27 cellular contexts compared by ENCODE assay signal in the genomic region with DNA sequence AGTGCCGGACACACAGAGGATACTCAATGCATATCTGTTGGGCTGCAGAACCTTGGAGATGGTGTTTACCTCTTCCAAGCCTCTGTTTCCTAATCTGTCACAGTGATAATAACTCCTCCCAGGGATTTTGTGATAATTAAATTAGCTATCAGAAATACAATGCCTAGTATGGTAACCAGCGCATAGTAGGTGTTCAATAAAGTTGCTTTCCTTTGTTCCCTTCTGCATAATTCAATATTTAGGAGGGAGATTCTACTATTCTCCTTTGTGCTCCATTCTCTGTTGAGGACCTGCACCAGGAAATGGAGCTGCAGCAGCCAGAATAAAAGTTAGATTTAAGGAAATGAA. TPM values are rescaled to one million over a fixed set of nuclear protein-coding genes. Genes with fewer than 3 reads are reported as not detected.
DNase-seq lines count a peak whose midpoint lies in the region; ATAC-seq and TF ChIP-seq lines count a peak whose summit lies in the region.
"Had no signal": no experiment of that assay in that cellular context is flagged by ENCODE, and none has a peak within 500 bp of the region (broad histone marks: within the 10 kb centered on the region; RNA-seq: fewer than 3 reads in every experiment).

No MANE protein-coding gene starts in this region.

- POLR2A ChIA-PET in PC-9 (lab: Charles Lee; ENCODE audit: unreplicated experiment): interaction anchor here (0.5 kb wide), 1 partner anchor 20 kb away, joined by 3 read pairs; no protein-coding TSS in a partner anchor
- POLR2A ChIA-PET in activated CD8-positive, alpha-beta T cell treated with anti-CD3 and anti-CD28 coated beads, Interleukin-2, amount 10 ng/mL, durations not matched to agents 7 days and 5 days (lab: Charles Lee): no interaction called here

- no TSS peak for BruUV-seq in PC-9 (replicated peaks; lab: Mats Ljungman, UMichigan)

- DNase-seq in PC-9: no peak
- DNase-seq in hepatocyte (ENCODE audit: low spot score): no peak
- DNase-seq in NCI-H1436 treated with DMSO at 0.1 percent for 48 hours (lab: John Stamatoyannopoulos, UW): no peak
- no peak for DNase-seq in NCI-H510A (lab: John Stamatoyannopoulos, UW)
- DNase-seq in activated CD8-positive, alpha-beta T cell treated with anti-CD3 and anti-CD28 coated beads, Interleukin-2, amount 10 ng/mL, durations not matched to agents 7 days and 5 days: no peak
- DNase-seq: activated CD8-positive, alpha-beta T cell treated with anti-CD3 and anti-CD28 coated beads for 36 hours; CD4-positive, alpha-beta memory T cell; MG63; NCI-H1105 treated with DMSO at 0.1 percent for 48 hours; NCI-H2227 treated with DMSO at 0.1 percent for 48 hours; NCI-H748 treated with DMSO at 0.1 percent for 48 hours; ovary; retina; stimulated activated CD4-positive, alpha-beta T cell treated with anti-CD3 and anti-CD28 coated beads, Interleukin-1b, Interleukin-23, amount 100 ng/mL, for 48 hours; stimulated activated CD8-positive, alpha-beta memory T cell treated with anti-CD3 and anti-CD28 coated beads, Interleukin-4, amount 100 ng/mL, for 48 hours; T-helper 1 cell had no signal

- no peak for ATAC-seq in HG03280 (IDR thresholded peaks at IDR 0.05; ENCODE audit: unreplicated experiment)
- ATAC-seq in activated CD8-positive, alpha-beta T cell treated with anti-CD3 and anti-CD28 coated beads, Interleukin-2, amount 10 ng/mL, durations not matched to agents 7 days and 5 days: no peak
- ATAC-seq: activated CD8-positive, alpha-beta T cell treated with anti-CD3 and anti-CD28 coated beads for 36 hours had no signal

- no peaks in the 10 kb centered on the region for H3K36me3 Mint-ChIP-seq in activated CD8-positive, alpha-beta T cell treated with anti-CD3 and anti-CD28 coated beads, Interleukin-2, amount 10 ng/mL, durations not matched to agents 7 days and 5 days (ENCODE audit: low read depth)
- H3K36me3 Mint-ChIP-seq: activated naive CD8-positive, alpha-beta T cell; CD4-positive, alpha-beta memory T cell had no signal

- H3K4me1 Mint-ChIP-seq in activated CD8-positive, alpha-beta T cell treated with anti-CD3 and anti-CD28 coated beads, Interleukin-2, amount 10 ng/mL, durations not matched to agents 7 days and 5 days (ENCODE audit: low read depth): peaks cover 8% of the 10 kb centered on the region

- H3K4me3 ChIP-seq in PC-9: peak overlapping the region; percentile 34; the same call in 1 of the 2 replicates
- no peak overlapping the region for H3K4me3 ChIP-seq in hepatocyte
- H3K4me3 ChIP-seq in neutrophil (ENCODE audit: low read depth in 1 of 2, low read length in 1 of 2): peak overlapping the region; percentile 58 to 88
- H3K4me3 ChIP-seq: ascending aorta, esophagus muscularis mucosa, heart right ventricle, MG63, ovary, SJSA1 had no signal

- intact Hi-C loops in PC-9 (cut with micrococcal nuclease; ENCODE audit: unreplicated experiment): loop anchor here (2.0 kb wide), 1 partner anchor 49 kb away; no protein-coding TSS in a partner anchor

- H3K27ac ChIP-seq in PC-9 (peak overlapping the region; percentile 90), hepatocyte (peak overlapping the region; percentile 85), neutrophil (peak overlapping the region; percentile 92)
- H3K27ac ChIP-seq: ascending aorta, ovary, SJSA1 had no signal

- H3K27me3 Mint-ChIP-seq in activated CD8-positive, alpha-beta T cell treated with anti-CD3 and anti-CD28 coated beads, Interleukin-2, amount 10 ng/mL, durations not matched to agents 7 days and 5 days (ENCODE audit: low read depth): peaks cover 19% of the 10 kb centered on the region
- H3K27me3 Mint-ChIP-seq: activated naive CD8-positive, alpha-beta T cell had no signal

- H3K36me3 ChIP-seq in PC-9 (ENCODE audit: low read depth): no peaks in the 10 kb centered on the region
- H3K36me3 ChIP-seq in hepatocyte (replicated peaks; ENCODE audit: insufficient read depth, low read depth): no peaks in the 10 kb centered on the region
- H3K36me3 ChIP-seq in neutrophil: peaks cover 6% of the 10 kb centered on the region
- H3K36me3 ChIP-seq: ascending aorta, esophagus muscularis mucosa, heart right ventricle, MG63, ovary, SJSA1 had no signal

- H3K4me3 Mint-ChIP-seq in activated CD8-positive, alpha-beta T cell treated with anti-CD3 and anti-CD28 coated beads, Interleukin-2, amount 10 ng/mL, durations not matched to agents 7 days and 5 days: no peak overlapping the region
- H3K4me3 Mint-ChIP-seq: activated CD8-positive, alpha-beta T cell treated with anti-CD3 and anti-CD28 coated beads for 36 hours; activated naive CD8-positive, alpha-beta T cell; CD4-positive, alpha-beta memory T cell; endodermal cell; nephron had no signal

- H3K27ac Mint-ChIP-seq in activated CD8-positive, alpha-beta T cell treated with anti-CD3 and anti-CD28 coated beads, Interleukin-2, amount 10 ng/mL, durations not matched to agents 7 days and 5 days: no peak overlapping the region
- H3K27ac Mint-ChIP-seq: activated CD8-positive, alpha-beta T cell treated with anti-CD3 and anti-CD28 coated beads for 36 hours; activated naive CD8-positive, alpha-beta T cell; activated T-helper 2 cell treated with anti-CD3 and anti-CD28 coated beads, Interferon-gamma antibody, Interleukin-2, Interleukin-4, amounts not matched to agents 10 μg/mL and 5 μg/mL and 100 μg/mL, durations not matched to agents 14 hours and 24 hours and 36 hours; endodermal cell had no signal

- H3K9me2 ChIP-seq in PC-9 (ENCODE audit: insufficient read depth) (no peaks in the 10 kb centered on the region), hepatocyte (replicated peaks; ENCODE audit: insufficient read depth) (no peaks in the 10 kb centered on the region)

- H3F3A ChIP-seq in PC-9 (ENCODE audit: insufficient read depth, low read depth): peaks cover 38% of the 10 kb centered on the region

- H3K4me1 ChIP-seq in PC-9 (replicated peaks; ENCODE audit: insufficient read depth) (peaks cover 34% of the 10 kb centered on the region), hepatocyte (ENCODE audit: insufficient read depth) (peaks cover 28% of the 10 kb centered on the region), neutrophil (ENCODE audit: control insufficient read depth in 1 of 2, insufficient read depth in 1 of 2, low read depth in 1 of 2, low read length in 1 of 2) (peaks cover 78 to 90% of the 10 kb centered on the region in 2 experiments)
- H3K4me1 ChIP-seq: ascending aorta, SJSA1 had no signal

- H3K79me2 ChIP-seq in PC-9 (ENCODE audit: low read depth): no peaks in the 10 kb centered on the region
- no peaks in the 10 kb centered on the region for H3K79me2 ChIP-seq in hepatocyte

- no peaks in the 10 kb centered on the region for H3K9me3 ChIP-seq in PC-9 (ENCODE audit: insufficient read depth, low read depth)
- no peaks in the 10 kb centered on the region for H3K9me3 ChIP-seq in hepatocyte (ENCODE audit: low read depth)
- no peaks in the 10 kb centered on the region for H3K9me3 ChIP-seq in neutrophil
- H3K9me3 ChIP-seq: ascending aorta, esophagus muscularis mucosa, heart right ventricle, MG63, ovary had no signal

- WGBS in hepatocyte (ENCODE audit: low lambda C conversion rate, missing lambda C conversion rate): 95% methylated on average over 2 of the region's 2 CpGs

- H3K27me3 ChIP-seq in PC-9 (ENCODE audit: insufficient read depth, low read depth): no peaks in the 10 kb centered on the region
- H3K27me3 ChIP-seq in hepatocyte: no peaks in the 10 kb centered on the region
- H3K27me3 ChIP-seq in neutrophil: no peaks in the 10 kb centered on the region
- H3K27me3 ChIP-seq: ascending aorta, MG63, ovary had no signal

- H4K20me1 ChIP-seq in PC-9 (ENCODE audit: insufficient read depth) (no peaks in the 10 kb centered on the region), hepatocyte (ENCODE audit: insufficient read depth, poor library complexity, severe bottlenecking) (no peaks in the 10 kb centered on the region)

- H3K4me2 ChIP-seq in PC-9 (peak overlapping the region; percentile 75), hepatocyte (no peak overlapping the region)

- H2AFZ ChIP-seq in PC-9 (no peak overlapping the region), hepatocyte (no peak overlapping the region)

- CTCF ChIA-PET in PC-9 (lab: Charles Lee): interaction anchor here (0.6 to 0.7 kb wide), 2 partner anchors 227 to 1653 kb away, joined by 3 to 4 read pairs; no protein-coding TSS in a partner anchor
- CTCF ChIA-PET in activated CD8-positive, alpha-beta T cell treated with anti-CD3 and anti-CD28 coated beads, Interleukin-2, amount 10 ng/mL, durations not matched to agents 7 days and 5 days (lab: Charles Lee): interaction anchor here (0.6 to 3.6 kb wide), 2 partner anchors 30 to 114 kb away, joined by 3 to 15 read pairs; no protein-coding TSS in a partner anchor

- no peak for TF ChIP-seq CTCF in PC-9 (conservative IDR thresholded peaks at IDR 0.05)
- TF ChIP-seq CTCF in hepatocyte (IDR thresholded peaks at IDR 0.05; ENCODE audit: poor library complexity): no peak
- TF ChIP-seq CTCF in neutrophil (IDR thresholded peaks at IDR 0.05): no peak

- no peaks in the 10 kb centered on the region for H3K9me3 Mint-ChIP-seq in activated CD8-positive, alpha-beta T cell treated with anti-CD3 and anti-CD28 coated beads, Interleukin-2, amount 10 ng/mL, durations not matched to agents 7 days and 5 days (ENCODE audit: insufficient read depth)
- H3K9me3 Mint-ChIP-seq: activated CD8-positive, alpha-beta T cell treated with anti-CD3 and anti-CD28 coated beads for 36 hours; activated T-helper 2 cell treated with anti-CD3 and anti-CD28 coated beads, Interferon-gamma antibody, Interleukin-2, Interleukin-4, amounts not matched to agents 10 μg/mL and 5 μg/mL and 100 μg/mL, durations not matched to agents 14 hours and 24 hours and 36 hours; CD4-positive, alpha-beta memory T cell; nephron had no signal

RNA-seq across cellular contexts. Expression of gene CSF3R, which starts 3.3 kb away (rescaled TPM):
- total RNA-seq in PC-9 (2021) (not detected in 2 replicates), hepatocyte (11.6 and 19.7 TPM in 2 replicates)
- 22.3 and 31.1 TPM in 2 replicates for polyA plus RNA-seq in hepatocyte
- total RNA-seq in activated CD8-positive, alpha-beta T cell treated with anti-CD3 and anti-CD28 coated beads, Interleukin-2, amount 10 ng/mL, durations not matched to agents 7 days and 5 days: under 1 TPM in 1 of 2 experiments, not detected in 1; 0.05 TPM
- total RNA-seq: activated CD8-positive, alpha-beta T cell treated with anti-CD3 and anti-CD28 coated beads for 36 hours; H4; SJSA1 had no signal
- polyA plus RNA-seq: CD4-positive, alpha-beta memory T cell had no signal

RNA-seq across cellular contexts. Expression of gene MRPS15, which starts 21.9 kb away (rescaled TPM):
- total RNA-seq in PC-9 (2021) (138 and 200 TPM in 2 replicates), hepatocyte (63.2 and 77.4 TPM in 2 replicates)
- polyA plus RNA-seq in hepatocyte: 127 and 136 TPM in 2 replicates
- 100 to 1,000 TPM; 115 TPM for total RNA-seq in activated CD8-positive, alpha-beta T cell treated with anti-CD3 and anti-CD28 coated beads, Interleukin-2, amount 10 ng/mL, durations not matched to agents 7 days and 5 days

RNA-seq across cellular contexts. Expression of gene OSCP1, which starts 35.8 kb away (rescaled TPM):
- 21.6 and 25.7 TPM in 2 replicates for total RNA-seq in PC-9 (2021)
- total RNA-seq in hepatocyte: 5.8 and 9.3 TPM in 2 replicates
- 5.8 and 7.6 TPM in 2 replicates for polyA plus RNA-seq in hepatocyte
- total RNA-seq in activated CD8-positive, alpha-beta T cell treated with anti-CD3 and anti-CD28 coated beads, Interleukin-2, amount 10 ng/mL, durations not matched to agents 7 days and 5 days: 1 to 10 TPM in 1 of 2 experiments, under 1 TPM in 1; 0.66 to 1.9 TPM

Comparison
In these comparisons a context has a peak if more than half of its experiments do, and no peak if none do; other contexts are left out.
1. RNA of gene CSF3R, which starts 3.3 kb away (total RNA-seq): 11.6 to 19.7 TPM in hepatocyte; not detected in PC-9 and 0.05 TPM in activated CD8-positive, alpha-beta T cell treated with anti-CD3 and anti-CD28 coated beads, Interleukin-2, amount 10 ng/mL, durations not matched to agents 7 days and 5 days; every median in the first group is over 10 times any median in the second.
2. Peak in every context shown above with its lines, with median percentiles within 50 percentile points of each other: H3K27ac ChIP-seq.